ENCODE assay signal across 1 cellular context in the genomic region with DNA sequence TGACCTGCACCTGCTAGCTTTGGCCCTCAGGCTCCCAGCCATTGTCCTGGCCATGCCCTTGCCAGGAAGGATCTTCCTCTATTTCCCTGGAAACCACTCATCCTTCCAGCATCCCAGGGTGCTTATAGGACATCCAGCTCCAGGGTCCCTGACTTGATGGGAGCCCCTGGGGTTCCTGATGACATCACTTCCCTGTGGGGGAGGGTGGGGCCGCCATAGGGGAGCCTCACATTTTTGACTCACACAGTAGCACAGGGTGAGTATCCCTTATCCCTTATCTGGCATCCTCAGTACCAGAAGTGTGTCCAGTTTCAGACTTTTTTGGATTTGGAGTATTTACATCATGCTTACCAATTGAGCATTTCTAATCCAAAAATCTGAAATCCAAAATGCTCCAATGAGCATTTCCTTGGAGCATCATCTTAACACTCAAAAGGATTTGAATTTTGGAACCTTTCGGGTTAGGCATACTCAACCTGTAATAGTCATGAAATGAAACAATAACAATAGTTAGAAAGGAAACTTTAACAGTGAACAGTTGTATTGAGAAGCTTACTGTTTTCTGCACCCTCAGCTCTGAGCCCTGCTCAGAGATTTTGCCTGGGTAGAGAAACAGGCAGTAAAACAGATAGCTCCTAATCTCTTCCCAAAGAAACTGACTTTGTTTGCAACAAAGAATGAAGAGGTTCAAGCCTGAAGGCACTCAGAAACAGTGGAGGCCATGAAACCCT.
TF ChIP-seq lines count a peak whose summit lies in the region.

No MANE protein-coding gene starts in this region.

TF ChIP-seq in K562, 482 proteins besides CTCF, POLR2A, EP300 and RAD21:
- TF ChIP-seq, protein P1, sequence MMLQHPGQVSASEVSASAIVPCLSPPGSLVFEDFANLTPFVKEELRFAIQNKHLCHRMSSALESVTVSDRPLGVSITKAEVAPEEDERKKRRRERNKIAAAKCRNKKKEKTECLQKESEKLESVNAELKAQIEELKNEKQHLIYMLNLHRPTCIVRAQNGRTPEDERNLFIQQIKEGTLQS (IDR thresholded peaks at IDR 0.05) = peak; percentile 30; the same call in 1 of the 2 replicates
- TF ChIP-seq, protein P1 (CRISPR knock-in tag; conservative IDR thresholded peaks at IDR 0.05) = no peak
- TF ChIP-seq BHLHE40 (IDR thresholded peaks at IDR 0.05; ENCODE audit: low read length) = no peak
